21 cellular contexts compared by ENCODE assay signal in the genomic region with DNA sequence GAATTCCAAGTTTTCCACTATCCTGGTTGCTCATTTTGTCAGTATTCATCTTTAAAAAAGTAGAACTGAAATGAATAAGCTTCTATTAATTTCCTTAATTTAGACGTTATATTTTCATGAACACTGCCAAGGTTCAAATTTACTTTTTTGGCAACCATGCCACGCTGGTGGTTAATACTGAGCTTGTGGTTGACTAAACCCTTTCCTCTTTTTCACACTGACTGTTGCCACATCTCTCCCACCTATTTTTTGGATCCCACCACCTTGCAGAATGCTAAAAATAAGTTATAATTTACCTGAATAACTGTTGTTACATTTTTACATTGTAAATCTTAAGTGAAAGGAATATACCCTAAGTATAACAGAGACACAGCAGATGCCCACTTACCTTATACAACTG. TPM values are rescaled to one million over a fixed set of nuclear protein-coding genes. Genes with fewer than 3 reads are reported as not detected.
"Had no signal": no experiment of that assay in that cellular context is flagged by ENCODE, and none has a peak within 500 bp of the region (broad histone marks: within the 10 kb centered on the region; RNA-seq: fewer than 3 reads in every experiment).

No MANE protein-coding gene starts in this region.

- H3K4me1 ChIP-seq: esophagus squamous epithelium, thyroid gland had no signal

- H3K36me3 ChIP-seq: esophagus squamous epithelium, thyroid gland had no signal

- H3K4me3 ChIP-seq: esophagus squamous epithelium, mucosa of descending colon, thyroid gland had no signal

- H3K9me3 ChIP-seq: esophagus squamous epithelium, mucosa of descending colon, thyroid gland had no signal

- H3K27ac ChIP-seq: esophagus squamous epithelium, thyroid gland had no signal

- DNase-seq: activated CD4-positive, alpha-beta T cell treated with anti-CD3 and anti-CD28 coated beads, Interleukin-2, amount 10 ng/mL, durations not matched to agents 7 days and 5 days; activated CD8-positive, alpha-beta T cell treated with anti-CD3 and anti-CD28 coated beads, Interleukin-2, amount 10 ng/mL, durations not matched to agents 7 days and 5 days; activated naive CD4-positive, alpha-beta T cell treated with anti-CD3 and anti-CD28 coated beads for 36 hours; activated T-cell treated with anti-CD3 and anti-CD28 coated beads, Interleukin-2, amount 50 U/mL, for 24 hours; anterior cingulate cortex; caudate nucleus; effector memory CD8-positive, alpha-beta T cell; esophagus squamous epithelium; left cardiac atrium; mesenchymal stem cell; mucosa of descending colon; naive B cell; retina; stimulated activated CD4-positive, alpha-beta T cell treated with anti-CD3 and anti-CD28 coated beads, Interleukin-12 subunit alpha, Interleukin-12 subunit beta, amount 100 ng/mL, for 4 hours; stimulated activated CD4-positive, alpha-beta T cell treated with anti-CD3 and anti-CD28 coated beads, Interleukin-1b, Interleukin-23, amount 100 ng/mL, for 48 hours; stimulated activated CD8-positive, alpha-beta memory T cell treated with anti-CD3 and anti-CD28 coated beads, Interleukin-4, amount 100 ng/mL, for 48 hours; stimulated activated naive CD4-positive, alpha-beta T cell treated with Interleukin-2 at 50 U/mL for 16 hours; thyroid gland had no signal

RNA-seq across cellular contexts. Expression of a gene that starts 45.0 kb away (rescaled TPM):
- total RNA-seq: activated CD4-positive, alpha-beta T cell treated with anti-CD3 and anti-CD28 coated beads, Interleukin-2, amount 10 ng/mL, durations not matched to agents 7 days and 5 days; activated CD8-positive, alpha-beta T cell treated with anti-CD3 and anti-CD28 coated beads, Interleukin-2, amount 10 ng/mL, durations not matched to agents 7 days and 5 days; activated naive CD4-positive, alpha-beta T cell treated with anti-CD3 and anti-CD28 coated beads for 36 hours; activated T-helper 2 cell treated with anti-CD3 and anti-CD28 coated beads, Interferon-gamma antibody, Interleukin-2, Interleukin-4, amounts not matched to agents 10 μg/mL and 5 μg/mL and 100 μg/mL, durations not matched to agents 14 hours and 24 hours and 36 hours; dermis microvascular lymphatic vessel endothelial cell; neural crest cell had no signal
